ENCODE assay signal across 8 cellular contexts in the genomic region with DNA sequence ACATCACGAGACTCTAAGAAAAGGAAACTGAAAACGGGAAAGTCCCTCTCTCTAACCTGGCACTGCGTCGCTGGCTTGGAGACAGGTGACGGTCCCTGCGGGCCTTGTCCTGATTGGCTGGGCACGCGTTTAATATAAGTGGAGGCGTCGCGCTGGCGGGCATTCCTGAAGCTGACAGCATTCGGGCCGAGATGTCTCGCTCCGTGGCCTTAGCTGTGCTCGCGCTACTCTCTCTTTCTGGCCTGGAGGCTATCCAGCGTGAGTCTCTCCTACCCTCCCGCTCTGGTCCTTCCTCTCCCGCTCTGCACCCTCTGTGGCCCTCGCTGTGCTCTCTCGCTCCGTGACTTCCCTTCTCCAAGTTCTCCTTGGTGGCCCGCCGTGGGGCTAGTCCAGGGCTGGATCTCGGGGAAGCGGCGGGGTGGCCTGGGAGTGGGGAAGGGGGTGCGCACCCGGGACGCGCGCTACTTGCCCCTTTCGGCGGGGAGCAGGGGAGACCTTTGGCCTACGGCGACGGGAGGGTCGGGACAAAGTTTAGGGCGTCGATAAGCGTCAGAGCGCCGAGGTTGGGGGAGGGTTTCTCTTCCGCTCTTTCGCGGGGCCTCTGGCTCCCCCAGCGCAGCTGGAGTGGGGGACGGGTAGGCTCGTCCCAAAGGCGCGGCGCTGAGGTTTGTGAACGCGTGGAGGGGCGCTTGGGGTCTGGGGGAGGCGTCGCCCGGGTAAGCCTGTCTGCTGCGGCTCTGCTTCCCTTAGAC. TPM values are rescaled to one million over a fixed set of nuclear protein-coding genes. Genes with fewer than 3 reads are reported as not detected.
DNase-seq lines count a peak whose midpoint lies in the region; ATAC-seq and FAIRE-seq lines count a peak whose summit lies in the region.

B2M (plus strand) TSS at position 162 of the 752 bp plus-strand sequence; CDS start at position 192, 30 bp downstream.

- H2BK120ac ChIP-seq in mesendoderm (ENCODE audit: low read depth, low read length), result no peak within 1 kb of the TSS

- peak within 1 kb of the TSS; percentile 78 for H3K4me2 ChIP-seq in mesendoderm (ENCODE audit: low read length)

- H3K9me3 ChIP-seq in endocrine pancreas (ENCODE audit: control insufficient read depth, low read length), result no peaks in the 10 kb centered on the region

- peak within 1 kb of the TSS; percentile 22 for H3K4ac ChIP-seq in mesendoderm (ENCODE audit: low read depth, low read length)

- peak within 1 kb of the TSS; percentile 94 for H3K56ac ChIP-seq in mesendoderm (ENCODE audit: low read length)

- no peaks in the 10 kb centered on the region for H3K27me3 ChIP-seq in endocrine pancreas (ENCODE audit: control insufficient read depth, insufficient read depth, low read length)
- no peaks in the 10 kb centered on the region for H3K27me3 ChIP-seq in mesendoderm (ENCODE audit: insufficient read depth, low read length, poor library complexity)

- peak within 1 kb of the TSS; percentile 66 for H3K27ac ChIP-seq in mesendoderm (ENCODE audit: low read depth, low read length)

- peak within 1 kb of the TSS; percentile 82 for H3K18ac ChIP-seq in mesendoderm (ENCODE audit: low read length)

- peak within 1 kb of the TSS; percentile 99 for H3K4me3 ChIP-seq in endocrine pancreas (ENCODE audit: control insufficient read depth, insufficient read depth, low read length)
- peak within 1 kb of the TSS; percentile 79 for H3K4me3 ChIP-seq in mesendoderm (ENCODE audit: low read length)

- H2BK15ac ChIP-seq in mesendoderm (replicated peaks; ENCODE audit: low read depth), result no peak within 1 kb of the TSS

- H4K5ac ChIP-seq in mesendoderm (ENCODE audit: low read length), result no peak within 1 kb of the TSS

- peak; percentile 82 for DNase-seq in COLO829 (ENCODE audit: low spot score)
- peak; percentile 92 for DNase-seq in HTR-8/SVneo (ENCODE audit: insufficient read length, low spot score)
- DNase-seq in NOMO-1 treated with dmso at 0.1 percent for 144 hours (lab: John Stamatoyannopoulos, UW; ENCODE audit: unreplicated experiment), result peak; percentile 95
- peak; percentile 88 to 98 (median 98) for DNase-seq in activated CD8-positive, alpha-beta memory T cell treated with anti-CD3 and anti-CD28 coated beads for 48 hours (ENCODE audit: low read depth in 2 of 3, low spot score in 2 of 3)
- peak; percentile 98 for DNase-seq in mesendoderm
- DNase-seq in stimulated activated CD8-positive, alpha-beta memory T cell treated with anti-CD3 and anti-CD28 coated beads, Interleukin-15, amount 100 ng/mL, for 1 hour (ENCODE audit: low read depth), result peak; percentile 86

- H2BK5ac ChIP-seq in mesendoderm (ENCODE audit: low read length), result peak within 1 kb of the TSS; percentile 62

- H3K79me2 ChIP-seq in mesendoderm (ENCODE audit: control insufficient read depth, insufficient read depth, low read length), result peaks cover 4% of the 10 kb centered on the region

- FAIRE-seq in HTR-8/SVneo (lab: Jason Lieb, UNC), result peak; percentile 63

- H3K36me3 ChIP-seq in endocrine pancreas (ENCODE audit: control insufficient read depth, insufficient read depth, low read length), result no peaks in the 10 kb centered on the region
- H3K36me3 ChIP-seq in mesendoderm (ENCODE audit: control insufficient read depth, insufficient read depth, low read length), result no peaks in the 10 kb centered on the region

- H3K4me1 ChIP-seq in endocrine pancreas (ENCODE audit: control insufficient read depth, insufficient read depth, low read length), result no peaks in the 10 kb centered on the region
- H3K4me1 ChIP-seq in mesendoderm (ENCODE audit: control insufficient read depth, low read depth, low read length), result peaks cover 2% of the 10 kb centered on the region

- H3K9ac ChIP-seq in endocrine pancreas (ENCODE audit: control insufficient read depth, insufficient read depth, low read length) (peak within 1 kb of the TSS; percentile 85), mesendoderm (ENCODE audit: low read length) (peak within 1 kb of the TSS; percentile 90)

- H2AK5ac ChIP-seq in mesendoderm (ENCODE audit: low read length), result no peak within 1 kb of the TSS

- no peaks in the 10 kb centered on the region for H3K79me1 ChIP-seq in mesendoderm (ENCODE audit: low read length)

- peak; percentile 70 for ATAC-seq in GM21367 (IDR thresholded peaks at IDR 0.05; ENCODE audit: unreplicated experiment)

- no CpG with 5 or more reads among the region's 61 CpGs for WGBS in mesendoderm (ENCODE audit: extremely low coverage, insufficient coverage, low lambda C conversion rate)

- no peak within 1 kb of the TSS for H3K23ac ChIP-seq in mesendoderm (ENCODE audit: low read length)

- no peak within 1 kb of the TSS for H4K8ac ChIP-seq in mesendoderm (ENCODE audit: low read depth, low read length)

RNA-seq across cellular contexts. Expression of gene B2M, which starts in this region (rescaled TPM):
- polyA plus RNA-seq in mesendoderm (2013, experiment 1 of 2), result 107 TPM
- polyA plus RNA-seq in mesendoderm (2013, experiment 2 of 2), result 109 TPM

Comparison
In these comparisons a context has a peak if more than half of its experiments do, and no peak if none do; other contexts are left out.
1. Peak in every context shown above with its lines: DNase-seq, ATAC-seq, H3K4me3 ChIP-seq and H3K27ac ChIP-seq.